ENCODE assay signal across 10 cellular contexts in genomic region chr2:219418155-219418569, GRCh38. TPM values are rescaled to one million over a fixed set of nuclear protein-coding genes. Genes with fewer than 3 reads are reported as not detected.
DNase-seq lines count a peak whose midpoint lies in the region; TF ChIP-seq lines count a peak whose summit lies in the region.
"Had no signal": no experiment of that assay in that cellular context is flagged by ENCODE, and none has a peak within 500 bp of the region (broad histone marks: within the 10 kb centered on the region; RNA-seq: fewer than 3 reads in every experiment).

TSS of gene DES (plus strand) at chr2:219418377. CDS start at chr2:219418463, 86 bp downstream.

- no peaks in the 10 kb centered on the region for H3K79me2 ChIP-seq in PC-9 (ENCODE audit: low read depth)

- H3K27ac ChIP-seq in sigmoid colon (peak within 1 kb of the TSS; percentile 94 to 99 (median 98)), PC-9 (no peak within 1 kb of the TSS)

- H3K4me2 ChIP-seq in PC-9: no peak within 1 kb of the TSS

- no peaks in the 10 kb centered on the region for H3K36me3 ChIP-seq in kidney epithelial cell (ENCODE audit: control insufficient read depth, insufficient read depth, low read length)
- peaks cover 29 to 47% (median 36%) of the 10 kb centered on the region in 4 donors for H3K36me3 ChIP-seq in sigmoid colon
- H3K36me3 ChIP-seq in PC-9 (ENCODE audit: low read depth): no peaks in the 10 kb centered on the region

- H3K4me3 Mint-ChIP-seq in dendritic cell treated with granulocyte-macrophage colony-stimulating factor and Interleukin-4, amounts not matched to agents 40 ng/mL and 50 ng/mL, for 4 days: no peak within 1 kb of the TSS

- peaks cover 0 to 48% (median 36%) of the 10 kb centered on the region in 4 donors for H3K4me1 ChIP-seq in sigmoid colon
- no peaks in the 10 kb centered on the region for H3K4me1 ChIP-seq in PC-9 (replicated peaks; ENCODE audit: insufficient read depth)

- peaks cover 18% of the 10 kb centered on the region for H3K4me1 Mint-ChIP-seq in dendritic cell treated with granulocyte-macrophage colony-stimulating factor and Interleukin-4, amounts not matched to agents 40 ng/mL and 50 ng/mL, for 4 days (ENCODE audit: low read depth)

- no peaks in the 10 kb centered on the region for H3K36me3 Mint-ChIP-seq in dendritic cell treated with granulocyte-macrophage colony-stimulating factor and Interleukin-4, amounts not matched to agents 40 ng/mL and 50 ng/mL, for 4 days (ENCODE audit: low read depth)

- no TSS peak for BruUV-seq in PC-9 (replicated peaks; lab: Mats Ljungman, UMichigan)

- H3K27ac Mint-ChIP-seq in dendritic cell treated with granulocyte-macrophage colony-stimulating factor and Interleukin-4, amounts not matched to agents 40 ng/mL and 50 ng/mL, for 4 days: peak within 1 kb of the TSS; percentile 38

- H3K27me3 Mint-ChIP-seq in dendritic cell treated with granulocyte-macrophage colony-stimulating factor and Interleukin-4, amounts not matched to agents 40 ng/mL and 50 ng/mL, for 4 days: peaks cover 65% of the 10 kb centered on the region

- intact Hi-C loops in dendritic cell treated with granulocyte-macrophage colony-stimulating factor and Interleukin-4, amounts not matched to agents 40 ng/mL and 50 ng/mL, for 4 days (cut with micrococcal nuclease): no loop called here
- intact Hi-C loops in sigmoid colon (cut with DNase I) (no loop called here), PC-9 (cut with micrococcal nuclease; ENCODE audit: unreplicated experiment) (no loop called here)

- no peak for TF ChIP-seq CTCF in kidney epithelial cell (IDR thresholded peaks at IDR 0.05; ENCODE audit: insufficient read depth, low read length, poor library complexity, severe bottlenecking)
- no peak for TF ChIP-seq CTCF in sigmoid colon (IDR thresholded peaks at IDR 0.05)
- TF ChIP-seq CTCF in PC-9 (conservative IDR thresholded peaks at IDR 0.05): no peak

- H3K9me2 ChIP-seq in PC-9 (ENCODE audit: insufficient read depth): no peaks in the 10 kb centered on the region

- no peak within 1 kb of the TSS for H2AFZ ChIP-seq in PC-9

- POLR2A ChIA-PET in PC-9 (lab: Charles Lee; ENCODE audit: unreplicated experiment): no interaction called here

- H3K9me3 Mint-ChIP-seq in dendritic cell treated with granulocyte-macrophage colony-stimulating factor and Interleukin-4, amounts not matched to agents 40 ng/mL and 50 ng/mL, for 4 days: no peaks in the 10 kb centered on the region

- H3K4me3 ChIP-seq in kidney epithelial cell (ENCODE audit: low read depth, low read length): peak within 1 kb of the TSS; percentile 17
- peak within 1 kb of the TSS; percentile 60 to 93 (median 83) for H3K4me3 ChIP-seq in sigmoid colon
- no peak within 1 kb of the TSS for H3K4me3 ChIP-seq in PC-9

- H4K20me1 ChIP-seq in PC-9 (ENCODE audit: insufficient read depth): no peaks in the 10 kb centered on the region

- peak; percentile 82 to 93 for TF ChIP-seq POLR2A in sigmoid colon (IDR thresholded peaks at IDR 0.05)

- TF ChIP-seq EP300 in sigmoid colon (IDR thresholded peaks at IDR 0.05): peak in 3 of 4 donors; percentile 39 to 97 (median 90)

- H3F3A ChIP-seq in PC-9 (ENCODE audit: insufficient read depth, low read depth): no peaks in the 10 kb centered on the region

- CTCF ChIA-PET in PC-9 (lab: Charles Lee): no interaction called here

- peaks cover 40% of the 10 kb centered on the region for H3K27me3 ChIP-seq in kidney epithelial cell (ENCODE audit: control insufficient read depth, insufficient read depth, low read length)
- H3K27me3 ChIP-seq in sigmoid colon: peaks cover 0 to 11% (median 0%) of the 10 kb centered on the region in 3 donors
- 0 out of 2 replicates have a peak, but pooled peaks cover 1% of the 10 kb centered on the region for H3K27me3 ChIP-seq in PC-9 (ENCODE audit: insufficient read depth, low read depth)

- no peaks in the 10 kb centered on the region for H3K9me3 ChIP-seq in sigmoid colon
- no peaks in the 10 kb centered on the region for H3K9me3 ChIP-seq in PC-9 (ENCODE audit: insufficient read depth, low read depth)

- peak; percentile 43 for DNase-seq in COLO668 (lab: John Stamatoyannopoulos, UW; ENCODE audit: unreplicated experiment)
- no peak for DNase-seq in kidney epithelial cell (ENCODE audit: low read depth)
- DNase-seq in sigmoid colon: peak; percentile 96
- no peak for DNase-seq in NCI-H446 treated with DMSO at 0.1 percent for 48 hours (lab: John Stamatoyannopoulos, UW)
- no peak for DNase-seq in PC-9
- no peak for DNase-seq in effector CD4-positive, alpha-beta T cell
- no peak for DNase-seq in NCI-H774 (lab: John Stamatoyannopoulos, UW)
- DNase-seq: NCI-H2081 treated with DMSO at 0.1 percent for 48 hours had no signal

- WGBS in sigmoid colon, 2 donors: 11 to 14% methylated on average over 39 of the region's 39 CpGs

RNA-seq across cellular contexts. Expression of gene DES, which starts in this region (rescaled TPM):
- 0.55 and 0.79 TPM in 2 replicates for total RNA-seq in kidney epithelial cell
- over 10,000 TPM in 3 of 4 donors, 1,000 to 10,000 TPM in 1; 7,366 to 30,562 (median 13,340) TPM for total RNA-seq in sigmoid colon
- polyA plus RNA-seq in sigmoid colon: 100 to 1,000 TPM in 2 of 3 donors, 10 to 100 TPM in 1; 35.1 to 264 (median 162) TPM
- total RNA-seq in PC-9 (2021): 0.60 TPM in 1 of 2 replicates, not detected in the other
- total RNA-seq: osteocyte had no signal

Comparison
In these comparisons a context has a peak if more than half of its experiments do, and no peak if none do; other contexts are left out.
1. RNA of gene DES (total RNA-seq): 7,366 to 30,562 TPM in sigmoid colon; 0.55 to 0.79 TPM in kidney epithelial cell and 0.60 TPM in PC-9; every median in the first group is over 1,000 times any median in the second.
2. DNase-seq: peak in COLO668 (single experiment) and sigmoid colon (single experiment); none in kidney epithelial cell (single experiment), NCI-H446 treated with DMSO at 0.1 percent for 48 hours (single experiment), PC-9 (0 of 2), effector CD4-positive, alpha-beta T cell (single experiment) and NCI-H774 (single experiment).